Comparison of ENCODE assay signal across 22 cellular contexts in genomic region chr5:116480894-116481510, GRCh38.
"Had no signal": no experiment of that assay in that cellular context is flagged by ENCODE, and none has a peak within 500 bp of the region (broad histone marks: within the 10 kb centered on the region; RNA-seq: fewer than 3 reads in every experiment).

No MANE protein-coding gene starts in this region.

- H3K9me3 Mint-ChIP-seq: central memory CD8-positive, alpha-beta T cell had no signal

- H3K4me3 ChIP-seq: adrenal gland, breast epithelium, coronary artery, right lobe of liver, skin epidermis, stomach, suprapubic skin, tibial nerve had no signal

- H3K36me3 ChIP-seq: right lobe of liver had no signal

- H3K4me1 ChIP-seq: adrenal gland, breast epithelium, right lobe of liver, stomach, suprapubic skin had no signal

- H3K27ac Mint-ChIP-seq: activated naive CD8-positive, alpha-beta T cell; activated T-cell treated with anti-CD3 and anti-CD28 coated beads, Interleukin-2, amount 50 U/mL, for 24 hours; activated T-helper 17 cell treated with anti-CD3 and anti-CD28 coated beads, Interleukin-2, amount 50 U/mL, for 72 hours; memory B cell had no signal

- H3K27ac ChIP-seq: breast epithelium, coronary artery, right lobe of liver, skin epidermis, stomach, suprapubic skin, tibial nerve had no signal

- H3K27me3 Mint-ChIP-seq: activated naive CD8-positive, alpha-beta T cell; activated T-cell treated with anti-CD3 and anti-CD28 coated beads, Interleukin-2, amount 50 U/mL, for 24 hours; activated T-helper 17 cell treated with anti-CD3 and anti-CD28 coated beads, Interleukin-2, amount 50 U/mL, for 72 hours; central memory CD8-positive, alpha-beta T cell; memory B cell; naive B cell had no signal

- H3K27me3 ChIP-seq: adrenal gland, breast epithelium, right lobe of liver, stomach, suprapubic skin, tibial nerve had no signal

- H3K4me3 Mint-ChIP-seq: activated naive CD8-positive, alpha-beta T cell; activated T-cell treated with anti-CD3 and anti-CD28 coated beads, Interleukin-2, amount 50 U/mL, for 24 hours; activated T-helper 17 cell treated with anti-CD3 and anti-CD28 coated beads, Interleukin-2, amount 50 U/mL, for 72 hours; central memory CD8-positive, alpha-beta T cell; memory B cell; naive B cell; neural crest cell had no signal

- ATAC-seq: activated T-helper 17 cell treated with anti-CD3 and anti-CD28 coated beads, Interleukin-2, amount 50 U/mL, for 72 hours; left colon had no signal

- H3K9me3 ChIP-seq: suprapubic skin had no signal

- H3K4me1 Mint-ChIP-seq: activated T-helper 17 cell treated with anti-CD3 and anti-CD28 coated beads, Interleukin-2, amount 50 U/mL, for 72 hours; central memory CD8-positive, alpha-beta T cell; memory B cell; naive B cell; neural crest cell had no signal

- DNase-seq: activated CD8-positive, alpha-beta memory T cell treated with anti-CD3 and anti-CD28 coated beads for 24 hours; activated CD8-positive, alpha-beta memory T cell treated with anti-CD3 and anti-CD28 coated beads, Interleukin-2, amount 50 U/mL, for 4 hours; activated T-cell treated with anti-CD3 and anti-CD28 coated beads, Interleukin-2, amount 50 U/mL, for 24 hours; adrenal gland; head of caudate nucleus; islet precursor cell; left colon; naive B cell; right lobe of liver; stimulated activated CD4-positive, alpha-beta T cell treated with anti-CD3 and anti-CD28 coated beads, Interleukin-1b, Interleukin-23, amount 100 ng/mL, for 48 hours; stomach; T-helper 9 cell had no signal
